Comparison of ENCODE assay signal across 20 cellular contexts in the genomic region with DNA sequence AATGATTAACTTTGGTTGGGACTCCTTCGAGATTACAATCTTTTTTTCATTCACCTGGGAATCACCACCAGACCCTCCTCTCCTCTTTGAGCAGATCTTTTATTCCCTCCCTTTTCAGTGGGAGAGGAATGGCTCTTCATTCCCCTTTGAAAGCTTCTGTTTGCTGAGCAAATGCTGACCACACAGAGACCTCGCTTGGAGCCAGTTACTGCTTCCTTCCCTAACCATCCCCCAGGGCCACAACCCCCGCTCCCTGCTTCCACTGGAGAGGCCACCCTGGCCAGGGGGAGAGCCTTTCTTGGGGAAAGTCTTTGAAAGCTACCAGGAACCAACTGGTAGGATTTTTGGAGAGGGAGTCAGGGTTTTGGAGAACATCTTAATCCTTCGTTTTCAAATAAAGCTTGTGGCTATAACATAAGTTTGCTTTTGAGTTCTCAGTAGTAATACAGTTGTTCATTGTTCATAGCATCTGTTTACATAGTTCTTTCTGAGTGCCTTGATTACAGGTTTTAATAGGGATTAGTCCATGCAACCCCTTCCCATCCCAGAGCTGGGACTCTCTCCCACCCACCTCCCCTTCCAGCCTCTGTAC.
A peak's percentile ranks its signal among the peaks of the same experiment; 100 is the strongest.
DNase-seq lines count a peak whose midpoint lies in the region; TF ChIP-seq lines count a peak whose summit lies in the region.
"Had no signal": no experiment of that assay in that cellular context is flagged by ENCODE, and none has a peak within 500 bp of the region (broad histone marks: within the 10 kb centered on the region; RNA-seq: fewer than 3 reads in every experiment).

No MANE protein-coding gene starts in this region.

- no peaks in the 10 kb centered on the region for H3F3A ChIP-seq in GM23248 (ENCODE audit: insufficient read depth)

- no peak overlapping the region for H3K9ac ChIP-seq in GM23248
- H3K9ac ChIP-seq: KMS-11 had no signal

- H3K36me3 Mint-ChIP-seq in chondrocyte (ENCODE audit: low read depth): peaks cover 4% of the 10 kb centered on the region

- H3K4me3 Mint-ChIP-seq in chondrocyte (ENCODE audit: unreplicated experiment): peak overlapping the region; percentile 89
- H3K4me3 Mint-ChIP-seq: activated T-cell treated with anti-CD3 and anti-CD28 coated beads, Interleukin-2, amount 50 U/mL, for 72 hours; T-helper 2 cell treated with Interferon-gamma antibody and Interleukin-4, amounts not matched to agents 5 μg/mL and 100 μg/mL, for 36 hours had no signal

- H3K27ac Mint-ChIP-seq in chondrocyte (ENCODE audit: unreplicated experiment): peak overlapping the region; percentile 83
- H3K27ac Mint-ChIP-seq: activated T-cell treated with anti-CD3 and anti-CD28 coated beads, Interleukin-2, amount 50 U/mL, for 72 hours; T-helper 2 cell treated with Interferon-gamma antibody and Interleukin-4, amounts not matched to agents 5 μg/mL and 100 μg/mL, for 36 hours had no signal

- no peaks in the 10 kb centered on the region for H3K9me3 Mint-ChIP-seq in chondrocyte (ENCODE audit: low read depth)
- H3K9me3 Mint-ChIP-seq: activated T-cell treated with anti-CD3 and anti-CD28 coated beads, Interleukin-2, amount 50 U/mL, for 72 hours; T-helper 2 cell treated with Interferon-gamma antibody and Interleukin-4, amounts not matched to agents 5 μg/mL and 100 μg/mL, for 36 hours had no signal

- in situ Hi-C loops in GM23248 (cut with MboI): no loop called here

- intact Hi-C loops in tibial artery (cut with DNase I; ENCODE audit: low total_unique reads): no loop called here

- H2AFZ ChIP-seq in GM23248: no peak overlapping the region

- H3K36me3 ChIP-seq in GM23248 (ENCODE audit: low read depth) (no peaks in the 10 kb centered on the region), tibial artery (no peaks in the 10 kb centered on the region)
- H3K36me3 ChIP-seq: lower lobe of right lung had no signal

- DNase-seq in COLO668 (lab: John Stamatoyannopoulos, UW; ENCODE audit: unreplicated experiment) (peak; percentile 42), NCI-H146 (lab: John Stamatoyannopoulos, UW) (peak; percentile 55), chondrocyte (ENCODE audit: low spot score) (no peak), lung microvascular endothelial cell (ENCODE audit: low read depth in 2 of 2) (peak; percentile 30 to 36), GM23248 (no peak), cerebellum (ENCODE audit: low spot score) (no peak), tibial artery (no peak)
- no peak for DNase-seq in activated naive CD4-positive, alpha-beta T cell (lab: John Stamatoyannopoulos, UW)
- DNase-seq: activated CD4-positive, alpha-beta T cell treated with anti-CD3 and anti-CD28 coated beads, Interleukin-2, amount 50 U/mL, for 1 hour; activated T-cell treated with anti-CD3 and anti-CD28 coated beads, Interleukin-2, amount 50 U/mL, for 72 hours; AML-193; HCEC 1CT; lower lobe of right lung; NCI-H1436 treated with DMSO at 0.1 percent for 48 hours; nucleus accumbens; small intestine; stimulated activated naive CD4-positive, alpha-beta T cell treated with Interleukin-2 at 50 U/mL for 16 hours had no signal

- no peaks in the 10 kb centered on the region for H3K9me3 ChIP-seq in GM23248 (ENCODE audit: low read depth)
- H3K9me3 ChIP-seq in tibial artery: no peaks in the 10 kb centered on the region
- H3K9me3 ChIP-seq: lower lobe of right lung had no signal

- peaks cover 40% of the 10 kb centered on the region for H3K4me1 Mint-ChIP-seq in chondrocyte (ENCODE audit: low read depth)

- no peaks in the 10 kb centered on the region for H3K4me1 ChIP-seq in GM23248 (ENCODE audit: insufficient read depth)
- H3K4me1 ChIP-seq in tibial artery: peaks cover 0 to 61% (median 32%) of the 10 kb centered on the region in 4 donors
- H3K4me1 ChIP-seq: lower lobe of right lung had no signal

- H3K9me2 ChIP-seq in GM23248 (ENCODE audit: insufficient read depth): no peaks in the 10 kb centered on the region

- no peaks in the 10 kb centered on the region for H3K27me3 Mint-ChIP-seq in chondrocyte (ENCODE audit: low read depth)

- no peak overlapping the region for H3K4me3 ChIP-seq in GM23248
- peak overlapping the region in 1 of 2 donors; percentile 31 for H3K4me3 ChIP-seq in tibial artery
- H3K4me3 ChIP-seq: lower lobe of right lung had no signal

- no peak for TF ChIP-seq CTCF in chondrocyte (IDR thresholded peaks at IDR 0.05)
- no peak for TF ChIP-seq CTCF in tibial artery (IDR thresholded peaks at IDR 0.05)

- H3K27ac ChIP-seq in GM23248 (no peak overlapping the region), tibial artery (no peak overlapping the region)
- H3K27ac ChIP-seq: coronary artery, KMS-11, lower lobe of right lung had no signal

- H3K79me2 ChIP-seq in GM23248 (ENCODE audit: insufficient read depth): peaks cover 46% of the 10 kb centered on the region

- H3K27me3 ChIP-seq in GM23248 (replicated peaks; ENCODE audit: insufficient read depth) (no peaks in the 10 kb centered on the region), tibial artery (no peaks in the 10 kb centered on the region)

- WGBS in GM23248 (ENCODE audit: low coverage in 1 of 2, low lambda C conversion rate in 2 of 2, missing lambda C conversion rate in 2 of 2), 2 experiments: 99 to 100% methylated on average over 4 of the region's 4 CpGs

- H4K20me1 ChIP-seq in GM23248 (ENCODE audit: insufficient read depth): no peaks in the 10 kb centered on the region

- no peak overlapping the region for H3K4me2 ChIP-seq in GM23248 (ENCODE audit: unreplicated experiment)
- H3K4me2 ChIP-seq: KMS-11 had no signal

Comparison
In these comparisons a context has a peak if more than half of its experiments do, and no peak if none do; other contexts are left out.
1. DNase-seq: peak in COLO668 (single experiment), NCI-H146 (single experiment) and lung microvascular endothelial cell (2 of 2); none in chondrocyte (single experiment), GM23248 (single experiment), cerebellum (single experiment), tibial artery (0 of 2) and activated naive CD4-positive, alpha-beta T cell (0 of 4).